9 cellular contexts compared by ENCODE assay signal in genomic region chr12:113184098-113184899, GRCh38. TPM values are rescaled to one million over a fixed set of nuclear protein-coding genes. Genes with fewer than 3 reads are reported as not detected.
A peak's percentile ranks its signal among the peaks of the same experiment; 100 is the strongest.
DNase-seq lines count a peak whose midpoint lies in the region; ATAC-seq and TF ChIP-seq lines count a peak whose summit lies in the region.
"Had no signal": no experiment of that assay in that cellular context is flagged by ENCODE, and none has a peak within 500 bp of the region (broad histone marks: within the 10 kb centered on the region; RNA-seq: fewer than 3 reads in every experiment).

No MANE protein-coding gene starts in this region.

- ATAC-seq in GM18909 (IDR thresholded peaks at IDR 0.05; ENCODE audit: poor library complexity, unreplicated experiment) (peak; percentile 48), HG03159 (IDR thresholded peaks at IDR 0.05; ENCODE audit: unreplicated experiment) (peak; percentile 54)

- intact Hi-C loops in activated CD4-positive, alpha-beta memory T cell treated with anti-CD3 and anti-CD28 coated beads for 36 hours (cut with micrococcal nuclease), result loop anchor here (1.0 to 10.0 kb wide), 4 partner anchors 37 to 175 kb away; partner anchors contain the start of genes PLBD2, SLC8B1 and TPCN1

- POLR2A ChIA-PET in AG04449 (lab: Yijun Ruan, JAX), result interaction anchor here (0.7 to 1.2 kb wide), 2 partner anchors 16 to 116 kb away, joined by 3 read pairs; no protein-coding TSS in a partner anchor
- POLR2A ChIA-PET in activated CD4-positive, alpha-beta memory T cell treated with anti-CD3 and anti-CD28 coated beads for 36 hours (lab: Charles Lee), result interaction anchor here (1.0 to 2.6 kb wide), 6 partner anchors 24 to 192 kb away, joined by 3 to 14 read pairs (median 4); partner anchors contain the start of genes SLC8B1 and TPCN1

- H3K4me1 ChIP-seq in right atrium auricular region, result peaks cover 0 to 27% of the 10 kb centered on the region in 2 donors

- H3K27me3 ChIP-seq in right atrium auricular region, result no peaks in the 10 kb centered on the region

- H3K4me3 ChIP-seq in AG04449 (ENCODE audit: low read depth, low read length), result peak overlapping the region; percentile 87
- H3K4me3 ChIP-seq in right atrium auricular region, result peak overlapping the region; percentile 98 to 100
- H3K4me3 ChIP-seq in skin epidermis, result peak overlapping the region; percentile 68 to 98 (median 92)

- peaks cover 15% of the 10 kb centered on the region for H3K36me3 ChIP-seq in right atrium auricular region

- H3K9me3 ChIP-seq in right atrium auricular region, result no peaks in the 10 kb centered on the region

- no peak for DNase-seq in AG04449 (ENCODE audit: low read depth, low spot score)
- no peak for DNase-seq in activated CD4-positive, alpha-beta memory T cell treated with anti-CD3 and anti-CD28 coated beads for 36 hours
- DNase-seq in right atrium auricular region (ENCODE audit: low spot score), result no peak
- no peak for DNase-seq in T-helper 9 cell
- no peak for DNase-seq in cerebellar nuclear complex (lab: John Stamatoyannopoulos, UW)

- peaks cover 24% of the 10 kb centered on the region for H3K4me1 Mint-ChIP-seq in activated CD4-positive, alpha-beta memory T cell treated with anti-CD3 and anti-CD28 coated beads for 36 hours (ENCODE audit: low read depth)

- peak overlapping the region; percentile 94 for H3K4me3 Mint-ChIP-seq in activated CD4-positive, alpha-beta memory T cell treated with anti-CD3 and anti-CD28 coated beads for 36 hours

- peak overlapping the region; percentile 93 for H3K27ac Mint-ChIP-seq in activated CD4-positive, alpha-beta memory T cell treated with anti-CD3 and anti-CD28 coated beads for 36 hours

- TF ChIP-seq CTCF in AG04449 (IDR thresholded peaks at IDR 0.05; ENCODE audit: insufficient read depth, low read length, missing control alignments), result no peak
- TF ChIP-seq CTCF in right atrium auricular region (IDR thresholded peaks at IDR 0.05), result no peak

- H3K9me3 Mint-ChIP-seq in activated CD4-positive, alpha-beta memory T cell treated with anti-CD3 and anti-CD28 coated beads for 36 hours, result no peaks in the 10 kb centered on the region

- H3K27me3 Mint-ChIP-seq in activated CD4-positive, alpha-beta memory T cell treated with anti-CD3 and anti-CD28 coated beads for 36 hours, result no peaks in the 10 kb centered on the region

- H3K27ac ChIP-seq in right atrium auricular region, result peak overlapping the region; percentile 91 to 98
- H3K27ac ChIP-seq in skin epidermis, result peak overlapping the region in 20 of 21 experiments; percentile 82 to 100 (median 97)

- CTCF ChIA-PET in AG04449 (lab: Yijun Ruan, JAX), result interaction anchor here (0.8 to 5.0 kb wide), 4 partner anchors 11 to 191 kb away, joined by 3 to 39 read pairs (median 15); no protein-coding TSS in a partner anchor
- CTCF ChIA-PET in activated CD4-positive, alpha-beta memory T cell treated with anti-CD3 and anti-CD28 coated beads for 36 hours (lab: Charles Lee), result interaction anchor here (0.7 to 3.0 kb wide), 5 partner anchors 11 to 191 kb away, joined by 3 to 18 read pairs (median 5); partner anchors contain the start of gene SLC8B1

- H3K36me3 Mint-ChIP-seq in activated CD4-positive, alpha-beta memory T cell treated with anti-CD3 and anti-CD28 coated beads for 36 hours, result peaks cover 23% of the 10 kb centered on the region

RNA-seq across cellular contexts. Expression of gene DDX54, which starts 1.0 kb away (rescaled TPM):
- 100 to 1,000 TPM; 107 to 109 TPM for total RNA-seq in activated CD4-positive, alpha-beta memory T cell treated with anti-CD3 and anti-CD28 coated beads for 36 hours
- total RNA-seq in right atrium auricular region, result 10 to 100 TPM; 35.1 to 38.0 TPM

RNA-seq across cellular contexts. Expression of gene RITA1, which starts 1.2 kb away (rescaled TPM):
- 10 to 100 TPM; 18.7 to 22.0 TPM for total RNA-seq in activated CD4-positive, alpha-beta memory T cell treated with anti-CD3 and anti-CD28 coated beads for 36 hours
- total RNA-seq in right atrium auricular region, result 10 to 100 TPM; 18.2 to 25.4 TPM

RNA-seq across cellular contexts. Expression of gene CFAP73, which starts 34.8 kb away (rescaled TPM):
- under 1 TPM; 0.90 to 0.94 TPM for total RNA-seq in activated CD4-positive, alpha-beta memory T cell treated with anti-CD3 and anti-CD28 coated beads for 36 hours
- not detected for total RNA-seq in right atrium auricular region
- total RNA-seq: HT1080 had no signal

RNA-seq across cellular contexts. Expression of gene TPCN1, which starts 37.0 kb away (rescaled TPM):
- total RNA-seq in activated CD4-positive, alpha-beta memory T cell treated with anti-CD3 and anti-CD28 coated beads for 36 hours, result 10 to 100 TPM; 44.0 to 51.6 TPM
- 10 to 100 TPM; 57.3 to 58.7 TPM for total RNA-seq in right atrium auricular region

RNA-seq across cellular contexts. Expression of gene RASAL1, which starts 48.7 kb away (rescaled TPM):
- 1 to 10 TPM; 4.4 to 4.9 TPM for total RNA-seq in activated CD4-positive, alpha-beta memory T cell treated with anti-CD3 and anti-CD28 coated beads for 36 hours
- total RNA-seq in right atrium auricular region, result not detected
- total RNA-seq: HT1080 had no signal
